ENCODE assay signal across 26 cellular contexts in genomic region chr11:105469931-105470330, GRCh38.
"Had no signal": no experiment of that assay in that cellular context is flagged by ENCODE, and none has a peak within 500 bp of the region (broad histone marks: within the 10 kb centered on the region; RNA-seq: fewer than 3 reads in every experiment).

No MANE protein-coding gene starts in this region.

- FAIRE-seq: frontal cortex had no signal

- H3K27me3 ChIP-seq: ovary, sigmoid colon, stomach, testis, tibial artery had no signal

- H3K27ac ChIP-seq: left ventricle myocardium inferior, lower lobe of right lung, ovary, psoas muscle, sigmoid colon, stomach, testis, tibial artery had no signal

- H3K27me3 Mint-ChIP-seq: effector memory CD8-positive, alpha-beta T cell; memory B cell; type B pancreatic cell had no signal

- H3K4me3 ChIP-seq: left ventricle myocardium inferior, lower lobe of right lung, ovary, psoas muscle, sigmoid colon, stomach, testis, tibial artery had no signal

- H3K36me3 ChIP-seq: left ventricle myocardium inferior, lower lobe of right lung, ovary, sigmoid colon, stomach, tibial artery had no signal

- H3K9me3 ChIP-seq: left ventricle myocardium inferior, lower lobe of right lung, ovary, psoas muscle, sigmoid colon, stomach, testis, tibial artery had no signal

- H3K4me1 Mint-ChIP-seq: immature natural killer cell; natural killer cell; stimulated activated effector memory CD8-positive, alpha-beta T cell treated with anti-CD3 and anti-CD28 coated beads, Interleukin-12 subunit alpha, Interleukin-12 subunit beta, amount 100 ng/mL, for 72 hours had no signal

- DNase-seq: cortex of kidney; effector memory CD8-positive, alpha-beta T cell; hypothalamus; immature natural killer cell; islet precursor cell; kidney glomerular epithelial cell; left colon; left ventricle myocardium inferior; lower lobe of right lung; natural killer cell; occipital lobe; ovary; posterior cingulate gyrus; psoas muscle; right cardiac atrium; sigmoid colon; stimulated activated CD4-positive, alpha-beta T cell treated with anti-CD3 and anti-CD28 coated beads, Interleukin-2, amount 100 ng/mL, for 24 hours; stimulated activated CD4-positive, alpha-beta T cell treated with anti-CD3 and anti-CD28 coated beads, Interleukin-4, amount 100 ng/mL, for 24 hours; stimulated activated naive CD4-positive, alpha-beta T cell treated with Interleukin-2 at 50 U/mL for 16 hours; stomach; testis; tibial artery had no signal

- H3K36me3 Mint-ChIP-seq: immature natural killer cell; memory B cell; natural killer cell; stimulated activated effector memory CD8-positive, alpha-beta T cell treated with anti-CD3 and anti-CD28 coated beads, Interleukin-12 subunit alpha, Interleukin-12 subunit beta, amount 100 ng/mL, for 72 hours; type B pancreatic cell had no signal

- H3K4me3 Mint-ChIP-seq: effector memory CD8-positive, alpha-beta T cell; immature natural killer cell; memory B cell; natural killer cell; stimulated activated effector memory CD8-positive, alpha-beta T cell treated with anti-CD3 and anti-CD28 coated beads, Interleukin-12 subunit alpha, Interleukin-12 subunit beta, amount 100 ng/mL, for 72 hours; type B pancreatic cell had no signal

- H3K9me3 Mint-ChIP-seq: effector memory CD8-positive, alpha-beta T cell; memory B cell; stimulated activated effector memory CD8-positive, alpha-beta T cell treated with anti-CD3 and anti-CD28 coated beads, Interleukin-12 subunit alpha, Interleukin-12 subunit beta, amount 100 ng/mL, for 72 hours; type B pancreatic cell had no signal

- H3K4me1 ChIP-seq: left ventricle myocardium inferior, lower lobe of right lung, psoas muscle, sigmoid colon, stomach, testis, tibial artery had no signal

- H3K27ac Mint-ChIP-seq: effector memory CD8-positive, alpha-beta T cell; immature natural killer cell; memory B cell; natural killer cell; stimulated activated effector memory CD8-positive, alpha-beta T cell treated with anti-CD3 and anti-CD28 coated beads, Interleukin-12 subunit alpha, Interleukin-12 subunit beta, amount 100 ng/mL, for 72 hours; type B pancreatic cell had no signal

- ATAC-seq: effector memory CD8-positive, alpha-beta T cell; left colon; lower lobe of right lung; natural killer cell; psoas muscle; right cardiac atrium; stimulated activated effector memory CD8-positive, alpha-beta T cell treated with anti-CD3 and anti-CD28 coated beads, Interleukin-12 subunit alpha, Interleukin-12 subunit beta, amount 100 ng/mL, for 72 hours had no signal
